Comparison of ENCODE assay signal across 1 cellular context in the genomic region with DNA sequence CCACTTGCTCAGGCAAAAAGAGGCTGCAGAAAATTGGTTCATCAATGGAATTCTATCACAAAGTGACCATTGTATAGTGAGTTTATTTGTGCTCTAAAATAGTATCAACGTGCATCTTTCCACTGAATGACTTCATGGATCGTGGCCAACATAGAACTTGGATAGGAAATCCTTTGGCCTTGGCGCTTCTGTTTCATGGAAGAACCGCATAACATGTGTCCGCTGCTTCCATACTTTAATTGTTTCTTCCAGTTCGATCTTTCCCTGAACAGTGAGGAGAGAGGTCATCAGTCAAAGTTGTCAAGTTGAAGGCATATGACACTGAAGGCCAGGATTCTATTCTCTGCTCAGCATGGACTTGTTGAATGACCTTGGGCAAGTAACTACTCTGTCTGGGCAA.
TF ChIP-seq lines count a peak whose summit lies in the region.

No MANE protein-coding gene starts in this region.

TF ChIP-seq in endothelial cell of umbilical vein, 7 proteins besides CTCF, POLR2A, EP300 and RAD21:
- no peak for TF ChIP-seq JUN (IDR thresholded peaks at IDR 0.05; ENCODE audit: borderline replicate concordance, insufficient read depth, insufficient read length, low read depth)
- no peak for TF ChIP-seq POLR2AphosphoS5 (IDR thresholded peaks at IDR 0.05; ENCODE audit: insufficient read depth, low read depth, low read length)
- no peak for TF ChIP-seq MYC (IDR thresholded peaks at IDR 0.05; ENCODE audit: low read depth, low read length)
- no peak for TF ChIP-seq GATA2 (IDR thresholded peaks at IDR 0.05; ENCODE audit: insufficient read depth, insufficient read length, low read depth, low read length)
- no peak for TF ChIP-seq EZH2 (IDR thresholded peaks at IDR 0.05; ENCODE audit: borderline replicate concordance, low read depth, low read length, severe bottlenecking)
- no peak for TF ChIP-seq MAX (IDR thresholded peaks at IDR 0.05; ENCODE audit: insufficient read depth, insufficient read length)
TF ChIP-seq in endothelial cell of umbilical vein: peak in this region for 0.
